9 cellular contexts compared by ENCODE assay signal in genomic region chr2:64932327-64933216, GRCh38. TPM values are rescaled to one million over a fixed set of nuclear protein-coding genes. Genes with fewer than 3 reads are reported as not detected.
DNase-seq lines count a peak whose midpoint lies in the region; ATAC-seq and TF ChIP-seq lines count a peak whose summit lies in the region.
"Had no signal": no experiment of that assay in that cellular context is flagged by ENCODE, and none has a peak within 500 bp of the region (broad histone marks: within the 10 kb centered on the region; RNA-seq: fewer than 3 reads in every experiment).

No MANE protein-coding gene starts in this region.

- H3F3A ChIP-seq in MM.1S (ENCODE audit: insufficient read depth, low read length): peaks cover 40% of the 10 kb centered on the region

- peaks cover 0 to 14% (median 2%) of the 10 kb centered on the region in 11 donors for H3K9me3 Mint-ChIP-seq in naive thymus-derived CD4-positive, alpha-beta T cell
- peaks cover 8% of the 10 kb centered on the region for H3K9me3 Mint-ChIP-seq in activated CD4-positive, alpha-beta T cell treated with anti-CD3 and anti-CD28 coated beads, Interleukin-2, amount 10 ng/mL, durations not matched to agents 7 days and 5 days

- H3K4me1 ChIP-seq in MM.1S (ENCODE audit: low read length): peaks cover 69% of the 10 kb centered on the region
- H3K4me1 ChIP-seq in naive thymus-derived CD4-positive, alpha-beta T cell (ENCODE audit: control insufficient read depth in 2 of 2, insufficient read depth in 2 of 2, low read length in 2 of 2): no peaks in the 10 kb centered on the region

- DNase-seq in MM.1S (peak; percentile 80), cerebellar nuclear complex (lab: John Stamatoyannopoulos, UW) (no peak), dorsolateral prefrontal cortex (no peak), dermis blood vessel endothelial cell (no peak)
- DNase-seq in naive thymus-derived CD4-positive, alpha-beta T cell: no peak
- DNase-seq in activated CD4-positive, alpha-beta T cell treated with anti-CD3 and anti-CD28 coated beads, Interleukin-2, amount 10 ng/mL, durations not matched to agents 7 days and 5 days: no peak

- H3K9me3 ChIP-seq in MM.1S (replicated peaks; ENCODE audit: insufficient read depth, low read length): no peaks in the 10 kb centered on the region
- H3K9me3 ChIP-seq in naive thymus-derived CD4-positive, alpha-beta T cell (ENCODE audit: control insufficient read depth in 2 of 3, low read length in 3 of 3): no peaks in the 10 kb centered on the region

- H3K9me2 ChIP-seq in MM.1S (replicated peaks; ENCODE audit: insufficient read depth, low read length): no peaks in the 10 kb centered on the region

- H3K4me3 Mint-ChIP-seq in naive thymus-derived CD4-positive, alpha-beta T cell: no peak overlapping the region
- H3K4me3 Mint-ChIP-seq in activated CD4-positive, alpha-beta T cell treated with anti-CD3 and anti-CD28 coated beads, Interleukin-2, amount 10 ng/mL, durations not matched to agents 7 days and 5 days: no peak overlapping the region

- POLR2A ChIA-PET in naive thymus-derived CD4-positive, alpha-beta T cell (lab: Charles Lee): interaction anchor here (0.6 kb wide), 1 partner anchor 370 kb away, joined by 3 read pairs; no protein-coding TSS in a partner anchor
- POLR2A ChIA-PET in activated CD4-positive, alpha-beta T cell treated with anti-CD3 and anti-CD28 coated beads, Interleukin-2, amount 10 ng/mL, durations not matched to agents 7 days and 5 days (lab: Charles Lee): no interaction called here

- peak; percentile 89 for ATAC-seq in GM18868 (IDR thresholded peaks at IDR 0.05; ENCODE audit: unreplicated experiment)
- ATAC-seq in HG02623 (IDR thresholded peaks at IDR 0.05; ENCODE audit: unreplicated experiment): peak; percentile 76
- ATAC-seq in naive thymus-derived CD4-positive, alpha-beta T cell: peak; percentile 72

- CTCF ChIA-PET in naive thymus-derived CD4-positive, alpha-beta T cell (lab: Charles Lee): interaction anchor here (1.0 kb wide), 1 partner anchor 15 kb away, joined by 4 read pairs; no protein-coding TSS in a partner anchor
- CTCF ChIA-PET in activated CD4-positive, alpha-beta T cell treated with anti-CD3 and anti-CD28 coated beads, Interleukin-2, amount 10 ng/mL, durations not matched to agents 7 days and 5 days (lab: Charles Lee): interaction anchor here (0.9 to 1.3 kb wide), 4 partner anchors 10 to 132 kb away, joined by 3 to 4 read pairs (median 3); partner anchors contain the start of gene CEP68

- no peaks in the 10 kb centered on the region for H3K27me3 ChIP-seq in MM.1S (replicated peaks; ENCODE audit: insufficient read depth, low read length)
- no peaks in the 10 kb centered on the region for H3K27me3 ChIP-seq in naive thymus-derived CD4-positive, alpha-beta T cell (ENCODE audit: control insufficient read depth in 2 of 2, insufficient read depth in 2 of 2, low read length in 2 of 2)
- no peaks in the 10 kb centered on the region for H3K27me3 ChIP-seq in dorsolateral prefrontal cortex

- H3K36me3 ChIP-seq in MM.1S (replicated peaks; ENCODE audit: insufficient read depth, low read length): 0 out of 2 replicates have a peak, but pooled peaks cover 6% of the 10 kb centered on the region
- H3K36me3 ChIP-seq in naive thymus-derived CD4-positive, alpha-beta T cell (ENCODE audit: control insufficient read depth in 2 of 3, insufficient read depth in 3 of 3, low read length in 3 of 3): no peaks in the 10 kb centered on the region

- H3K36me3 Mint-ChIP-seq in naive thymus-derived CD4-positive, alpha-beta T cell: peaks cover 0 to 15% (median 0%) of the 10 kb centered on the region in 5 donors
- peaks cover 3% of the 10 kb centered on the region for H3K36me3 Mint-ChIP-seq in activated CD4-positive, alpha-beta T cell treated with anti-CD3 and anti-CD28 coated beads, Interleukin-2, amount 10 ng/mL, durations not matched to agents 7 days and 5 days (ENCODE audit: low read depth)

- no peak overlapping the region for H2AFZ ChIP-seq in MM.1S (ENCODE audit: low read length)

- peaks cover 0 to 31% (median 0%) of the 10 kb centered on the region in 5 donors for H3K27me3 Mint-ChIP-seq in naive thymus-derived CD4-positive, alpha-beta T cell
- H3K27me3 Mint-ChIP-seq in activated CD4-positive, alpha-beta T cell treated with anti-CD3 and anti-CD28 coated beads, Interleukin-2, amount 10 ng/mL, durations not matched to agents 7 days and 5 days: peaks cover 22% of the 10 kb centered on the region

- peak overlapping the region; percentile 83 for H3K4me2 ChIP-seq in MM.1S (ENCODE audit: low read depth, low read length)

- intact Hi-C loops in naive thymus-derived CD4-positive, alpha-beta T cell (cut with micrococcal nuclease): no loop called here
- intact Hi-C loops in dorsolateral prefrontal cortex (cut with DNase I): no loop called here

- H3K4me3 ChIP-seq in MM.1S (ENCODE audit: low read length) (peak overlapping the region; percentile 62), dorsolateral prefrontal cortex (no peak overlapping the region)
- H3K4me3 ChIP-seq in naive thymus-derived CD4-positive, alpha-beta T cell (ENCODE audit: low read length): no peak overlapping the region
- H3K4me3 ChIP-seq: SK-N-MC had no signal

- H3K27ac ChIP-seq in MM.1S (ENCODE audit: low read length): peak overlapping the region; percentile 90
- no peak overlapping the region for H3K27ac ChIP-seq in naive thymus-derived CD4-positive, alpha-beta T cell (ENCODE audit: low read depth, low read length)
- no peak overlapping the region for H3K27ac ChIP-seq in dorsolateral prefrontal cortex
- H3K27ac ChIP-seq: SK-N-MC had no signal

- no peaks in the 10 kb centered on the region for H4K20me1 ChIP-seq in MM.1S (ENCODE audit: insufficient read depth, low read length)

- H3K4me1 Mint-ChIP-seq in naive thymus-derived CD4-positive, alpha-beta T cell: peaks cover 0 to 6% (median 0%) of the 10 kb centered on the region in 7 donors
- no peaks in the 10 kb centered on the region for H3K4me1 Mint-ChIP-seq in activated CD4-positive, alpha-beta T cell treated with anti-CD3 and anti-CD28 coated beads, Interleukin-2, amount 10 ng/mL, durations not matched to agents 7 days and 5 days

- TF ChIP-seq CTCF in MM.1S (IDR thresholded peaks at IDR 0.05; ENCODE audit: low read length): no peak
- TF ChIP-seq CTCF in dorsolateral prefrontal cortex (IDR thresholded peaks at IDR 0.05 in 54 of 56, conservative IDR thresholded peaks at IDR 0.05 in 2 of 56; ENCODE audit: low read depth in 1 of 56, partially characterized antibody in 56 of 56): no peak

- no peak overlapping the region for H3K27ac Mint-ChIP-seq in naive thymus-derived CD4-positive, alpha-beta T cell
- H3K27ac Mint-ChIP-seq in activated CD4-positive, alpha-beta T cell treated with anti-CD3 and anti-CD28 coated beads, Interleukin-2, amount 10 ng/mL, durations not matched to agents 7 days and 5 days: no peak overlapping the region

- H3K9ac ChIP-seq in MM.1S (ENCODE audit: low read length): peak overlapping the region; percentile 69

- H3K79me2 ChIP-seq in MM.1S (ENCODE audit: low read length): peaks cover 84% of the 10 kb centered on the region

RNA-seq across cellular contexts. Expression of gene SLC1A4, which starts 56.6 kb away (rescaled TPM):
- total RNA-seq in naive thymus-derived CD4-positive, alpha-beta T cell: 10 to 100 TPM in 1 of 5 experiments, 1 to 10 TPM in 4; 1.1 to 34.5 (median 2.2) TPM
- polyA plus RNA-seq in naive thymus-derived CD4-positive, alpha-beta T cell: under 1 TPM in 1 of 2 donors, not detected in 1; 0.33 TPM
- total RNA-seq in dorsolateral prefrontal cortex (10 to 100 TPM; 25.8 to 83.3 (median 55.1) TPM), dermis blood vessel endothelial cell (12.3 and 15.1 TPM in 2 replicates)
- 10 to 100 TPM; 50.1 to 54.6 TPM for total RNA-seq in activated CD4-positive, alpha-beta T cell treated with anti-CD3 and anti-CD28 coated beads, Interleukin-2, amount 10 ng/mL, durations not matched to agents 7 days and 5 days
